ENCODE assay signal across 8 cellular contexts in genomic region chr6:122789078-122789861, GRCh38. TPM values are rescaled to one million over a fixed set of nuclear protein-coding genes. Genes with fewer than 3 reads are reported as not detected.
A peak's percentile ranks its signal among the peaks of the same experiment; 100 is the strongest.
DNase-seq lines count a peak whose midpoint lies in the region; ATAC-seq, FAIRE-seq and TF ChIP-seq lines count a peak whose summit lies in the region.

TSS of gene SMPDL3A (plus strand) at chr6:122789258. CDS start at chr6:122789347, 89 bp downstream.

- no peak for TF ChIP-seq EP300 in gastroesophageal sphincter (IDR thresholded peaks at IDR 0.05)

- TF ChIP-seq CTCF in D721Med (IDR thresholded peaks at IDR 0.05; ENCODE audit: insufficient read depth, missing control alignments): peak; percentile 19
- TF ChIP-seq CTCF in gastroesophageal sphincter (IDR thresholded peaks at IDR 0.05): peak in 3 of 4 experiments; percentile 25 to 73 (median 48)
- peak; percentile 18 to 57 (median 35) for TF ChIP-seq CTCF in nephron (IDR thresholded peaks at IDR 0.05; ENCODE audit: unreplicated experiment in 3 of 3)

- peaks cover 0 to 22% (median 11%) of the 10 kb centered on the region in 3 donors for H3K4me1 ChIP-seq in gastroesophageal sphincter

- intact Hi-C loops in activated T-helper 1 cell treated with anti-CD3 and anti-CD28 coated beads, Interleukin-12 subunit alpha, Interleukin-12 subunit beta, Interleukin-2, Interleukin-4 antibody, amounts not matched to agents 30 ng/mL and 10 ng/mL and 1 ng/mL, durations not matched to agents 14 hours and 24 hours and 36 hours (cut with micrococcal nuclease): loop anchor here (1.0 to 5.0 kb wide), 4 partner anchors 9 to 182 kb away; no protein-coding TSS in a partner anchor

- ATAC-seq in GM19395 (IDR thresholded peaks at IDR 0.05; ENCODE audit: unreplicated experiment): peak; percentile 66
- peak; percentile 59 for ATAC-seq in HG03439 (IDR thresholded peaks at IDR 0.05; ENCODE audit: unreplicated experiment)
- ATAC-seq in gastroesophageal sphincter: peak; percentile 81

- no peaks in the 10 kb centered on the region for H3K27me3 ChIP-seq in gastroesophageal sphincter

- no peaks in the 10 kb centered on the region for H3K9me3 Mint-ChIP-seq in activated T-helper 1 cell treated with anti-CD3 and anti-CD28 coated beads, Interleukin-12 subunit alpha, Interleukin-12 subunit beta, Interleukin-2, Interleukin-4 antibody, amounts not matched to agents 30 ng/mL and 10 ng/mL and 1 ng/mL, durations not matched to agents 14 hours and 24 hours and 36 hours
- H3K9me3 Mint-ChIP-seq in nephron: no peaks in the 10 kb centered on the region

- H3K4me3 Mint-ChIP-seq in activated T-helper 1 cell treated with anti-CD3 and anti-CD28 coated beads, Interleukin-12 subunit alpha, Interleukin-12 subunit beta, Interleukin-2, Interleukin-4 antibody, amounts not matched to agents 30 ng/mL and 10 ng/mL and 1 ng/mL, durations not matched to agents 14 hours and 24 hours and 36 hours: peak within 1 kb of the TSS; percentile 91
- H3K4me3 Mint-ChIP-seq in nephron: peak within 1 kb of the TSS; percentile 83 to 95 (median 86)

- no peak for FAIRE-seq in D721Med (lab: Jason Lieb, UNC)

- DNase-seq in D721Med (ENCODE audit: insufficient read length, low spot score) (peak; percentile 44), NCI-H510A treated with DMSO at 0.1 percent for 48 hours (lab: John Stamatoyannopoulos, UW) (peak; percentile 66)
- DNase-seq in activated T-helper 1 cell treated with anti-CD3 and anti-CD28 coated beads, Interleukin-12 subunit alpha, Interleukin-12 subunit beta, Interleukin-2, Interleukin-4 antibody, amounts not matched to agents 30 ng/mL and 10 ng/mL and 1 ng/mL, durations not matched to agents 14 hours and 24 hours and 36 hours (ENCODE audit: low spot score): no peak
- no peak for DNase-seq in stimulated activated naive CD4-positive, alpha-beta T cell treated with Interleukin-2 at 50 U/mL for 16 hours (lab: John Stamatoyannopoulos, UW)

- no peaks in the 10 kb centered on the region for H3K9me3 ChIP-seq in gastroesophageal sphincter

- peak within 1 kb of the TSS; percentile 71 for H3K27ac Mint-ChIP-seq in activated T-helper 1 cell treated with anti-CD3 and anti-CD28 coated beads, Interleukin-12 subunit alpha, Interleukin-12 subunit beta, Interleukin-2, Interleukin-4 antibody, amounts not matched to agents 30 ng/mL and 10 ng/mL and 1 ng/mL, durations not matched to agents 14 hours and 24 hours and 36 hours
- H3K27ac Mint-ChIP-seq in nephron: peak within 1 kb of the TSS; percentile 81 to 94 (median 85)

- TF ChIP-seq POLR2A in gastroesophageal sphincter (IDR thresholded peaks at IDR 0.05): peak; percentile 61 to 65

- H3K27ac ChIP-seq in gastroesophageal sphincter: peak within 1 kb of the TSS; percentile 64 to 98 (median 95)

- no peaks in the 10 kb centered on the region for H3K36me3 ChIP-seq in gastroesophageal sphincter

- WGBS in gastroesophageal sphincter (ENCODE audit: low coverage in 1 of 2), 2 donors: 0% methylated on average over 6 to 7 of the region's 69 CpGs

- peaks cover 23% of the 10 kb centered on the region for H3K4me1 Mint-ChIP-seq in activated T-helper 1 cell treated with anti-CD3 and anti-CD28 coated beads, Interleukin-12 subunit alpha, Interleukin-12 subunit beta, Interleukin-2, Interleukin-4 antibody, amounts not matched to agents 30 ng/mL and 10 ng/mL and 1 ng/mL, durations not matched to agents 14 hours and 24 hours and 36 hours (ENCODE audit: low read depth)
- peaks cover 43% of the 10 kb centered on the region for H3K4me1 Mint-ChIP-seq in nephron

- peak within 1 kb of the TSS; percentile 44 to 72 for H3K4me3 ChIP-seq in gastroesophageal sphincter

- H3K27me3 Mint-ChIP-seq in activated T-helper 1 cell treated with anti-CD3 and anti-CD28 coated beads, Interleukin-12 subunit alpha, Interleukin-12 subunit beta, Interleukin-2, Interleukin-4 antibody, amounts not matched to agents 30 ng/mL and 10 ng/mL and 1 ng/mL, durations not matched to agents 14 hours and 24 hours and 36 hours (ENCODE audit: insufficient read depth): peaks cover 60% of the 10 kb centered on the region
- H3K27me3 Mint-ChIP-seq in nephron (ENCODE audit: low read depth): no peaks in the 10 kb centered on the region

- H3K36me3 Mint-ChIP-seq in activated T-helper 1 cell treated with anti-CD3 and anti-CD28 coated beads, Interleukin-12 subunit alpha, Interleukin-12 subunit beta, Interleukin-2, Interleukin-4 antibody, amounts not matched to agents 30 ng/mL and 10 ng/mL and 1 ng/mL, durations not matched to agents 14 hours and 24 hours and 36 hours (ENCODE audit: low read depth): no peaks in the 10 kb centered on the region
- no peaks in the 10 kb centered on the region for H3K36me3 Mint-ChIP-seq in nephron (ENCODE audit: low read depth)

RNA-seq across cellular contexts. Expression of gene SMPDL3A, which starts in this region (rescaled TPM):
- 0.47 and 0.64 TPM in 2 replicates for total RNA-seq in activated T-helper 1 cell treated with anti-CD3 and anti-CD28 coated beads, Interleukin-12 subunit alpha, Interleukin-12 subunit beta, Interleukin-2, Interleukin-4 antibody, amounts not matched to agents 30 ng/mL and 10 ng/mL and 1 ng/mL, durations not matched to agents 14 hours and 24 hours and 36 hours
- 10 to 100 TPM in 1 of 4 donors, 1 to 10 TPM in 3; 6.5 to 11.5 (median 8.0) TPM for total RNA-seq in gastroesophageal sphincter

Comparison
In these comparisons a context has a peak if more than half of its experiments do, and no peak if none do; other contexts are left out.
1. DNase-seq: peak in D721Med (single experiment) and NCI-H510A treated with DMSO at 0.1 percent for 48 hours (single experiment); none in activated T-helper 1 cell treated with anti-CD3 and anti-CD28 coated beads, Interleukin-12 subunit alpha, Interleukin-12 subunit beta, Interleukin-2, Interleukin-4 antibody, amounts not matched to agents 30 ng/mL and 10 ng/mL and 1 ng/mL, durations not matched to agents 14 hours and 24 hours and 36 hours (single experiment) and stimulated activated naive CD4-positive, alpha-beta T cell treated with Interleukin-2 at 50 U/mL for 16 hours (single experiment).
2. Peak in every context shown above with its lines, with median percentiles within 50 percentile points of each other: CTCF ChIP-seq and ATAC-seq.